Comparison of ENCODE assay signal across 8 cellular contexts in genomic region chr6:31736768-31737314, GRCh38. TPM values are rescaled to one million over a fixed set of nuclear protein-coding genes. Genes with fewer than 3 reads are reported as not detected.
DNase-seq lines count a peak whose midpoint lies in the region; ATAC-seq and TF ChIP-seq lines count a peak whose summit lies in the region.

No MANE protein-coding gene starts in this region.

- TF ChIP-seq CTCF in BJ (IDR thresholded peaks at IDR 0.05; ENCODE audit: insufficient read depth, low read depth, low read length) (no peak), nephron (IDR thresholded peaks at IDR 0.05; ENCODE audit: unreplicated experiment in 3 of 3) (no peak), GM10266 (IDR thresholded peaks at IDR 0.05; ENCODE audit: control insufficient read depth, insufficient read depth, low read depth, missing control alignments) (no peak)

- CTCF ChIA-PET in BJ (lab: Yijun Ruan, JAX): interaction anchor here (1.0 to 6.5 kb wide), 6 partner anchors 7 to 131 kb away, joined by 3 to 35 read pairs (median 5); partner anchors contain the start of gene LY6G5C

- H3K36me3 Mint-ChIP-seq in nephron (ENCODE audit: low read depth): peaks cover 33% of the 10 kb centered on the region

- H3K27ac ChIP-seq in duodenal mucosa (ENCODE audit: low read depth, low read length): peak overlapping the region; percentile 94

- no peak for DNase-seq in BJ (ENCODE audit: low read depth)
- peak; percentile 35 for DNase-seq in MV-4-11 (lab: John Stamatoyannopoulos, UW)
- no peak for DNase-seq in NCI-H1694 (lab: John Stamatoyannopoulos, UW)
- DNase-seq in mesenteric fat pad (ENCODE audit: low spot score): no peak
- no peak for DNase-seq in GM10266 (ENCODE audit: extremely low spot score)

- peak overlapping the region; percentile 90 for H3K4me3 ChIP-seq in BJ (ENCODE audit: low read depth, low read length)
- H3K4me3 ChIP-seq in duodenal mucosa (ENCODE audit: low read depth in 1 of 2, low read length in 2 of 2): peak overlapping the region; percentile 91 to 95

- H3K27ac Mint-ChIP-seq in nephron: peak overlapping the region; percentile 99 to 100 (median 100)

- H3K4me3 Mint-ChIP-seq in nephron: peak overlapping the region; percentile 94 to 97 (median 95)

- no peaks in the 10 kb centered on the region for H3K9me3 ChIP-seq in duodenal mucosa (ENCODE audit: control insufficient read depth in 1 of 2, low read length in 2 of 2)

- H3K27me3 Mint-ChIP-seq in nephron (ENCODE audit: low read depth): no peaks in the 10 kb centered on the region

- ATAC-seq in HG03095 (IDR thresholded peaks at IDR 0.05; ENCODE audit: unreplicated experiment): no peak

- POLR2A ChIA-PET in BJ (lab: Charles Lee): interaction anchor here (0.6 kb wide), 1 partner anchor 33 kb away, joined by 3 read pairs; no protein-coding TSS in a partner anchor

- peak overlapping the region; percentile 97 for H3K9ac ChIP-seq in duodenal mucosa (ENCODE audit: low read depth in 1 of 2, low read length in 2 of 2)

- H3K27me3 ChIP-seq in BJ (ENCODE audit: control insufficient read depth, insufficient read depth, low read length) (no peaks in the 10 kb centered on the region), duodenal mucosa (ENCODE audit: control insufficient read depth in 1 of 2, insufficient read depth in 2 of 2, low read length in 2 of 2) (no peaks in the 10 kb centered on the region)

- H3K9me3 Mint-ChIP-seq in nephron: no peaks in the 10 kb centered on the region

- H3K36me3 ChIP-seq in BJ (ENCODE audit: control insufficient read depth, insufficient read depth, low read length) (peaks cover 11% of the 10 kb centered on the region), duodenal mucosa (ENCODE audit: control insufficient read depth in 1 of 2, insufficient read depth in 2 of 2, low read length in 2 of 2) (peaks cover 19 to 21% of the 10 kb centered on the region in 2 donors)

- H3K4me1 Mint-ChIP-seq in nephron: peaks cover 60% of the 10 kb centered on the region

- H3K4me1 ChIP-seq in duodenal mucosa (ENCODE audit: control insufficient read depth in 1 of 2, insufficient read depth in 2 of 2, low read length in 2 of 2): peaks cover 48 to 59% of the 10 kb centered on the region in 2 donors

RNA-seq across cellular contexts. Expression of gene CLIC1, which starts 0.5 kb away (rescaled TPM):
- 820 and 866 TPM in 2 replicates for polyA plus RNA-seq in BJ (2011; rRNA removed)
- 346 and 592 TPM in 2 replicates for polyA minus RNA-seq in BJ (2011; rRNA and poly(A)+ RNA removed)
- total RNA-seq in mesenteric fat pad: 408 TPM

RNA-seq across cellular contexts. Expression of gene MSH5, which starts 3.0 kb away (rescaled TPM):
- polyA plus RNA-seq in BJ (2011; rRNA removed): 9.2 and 10.7 TPM in 2 replicates
- polyA minus RNA-seq in BJ (2011; rRNA and poly(A)+ RNA removed): 8.7 and 11.5 TPM in 2 replicates
- total RNA-seq in mesenteric fat pad: 14.8 TPM

RNA-seq across cellular contexts. Expression of gene DDAH2, which starts 7.7 kb away (rescaled TPM):
- polyA plus RNA-seq in BJ (2011; rRNA removed): 43.2 and 69.5 TPM in 2 replicates
- polyA minus RNA-seq in BJ (2011; rRNA and poly(A)+ RNA removed): 22.1 and 24.6 TPM in 2 replicates
- 123 TPM for total RNA-seq in mesenteric fat pad

RNA-seq across cellular contexts. Expression of gene MPIG6B, which starts 13.7 kb away (rescaled TPM):
- polyA plus RNA-seq in BJ (2011; rRNA removed): not detected in 2 replicates
- polyA minus RNA-seq in BJ (2011; rRNA and poly(A)+ RNA removed): not detected in 2 replicates
- total RNA-seq in mesenteric fat pad: not detected

RNA-seq across cellular contexts. Expression of gene LY6G6C, which starts 15.3 kb away (rescaled TPM):
- not detected in 2 replicates for polyA plus RNA-seq in BJ (2011; rRNA removed)
- polyA minus RNA-seq in BJ (2011; rRNA and poly(A)+ RNA removed): not detected in 2 replicates
- not detected for total RNA-seq in mesenteric fat pad
